In the genomic region with DNA sequence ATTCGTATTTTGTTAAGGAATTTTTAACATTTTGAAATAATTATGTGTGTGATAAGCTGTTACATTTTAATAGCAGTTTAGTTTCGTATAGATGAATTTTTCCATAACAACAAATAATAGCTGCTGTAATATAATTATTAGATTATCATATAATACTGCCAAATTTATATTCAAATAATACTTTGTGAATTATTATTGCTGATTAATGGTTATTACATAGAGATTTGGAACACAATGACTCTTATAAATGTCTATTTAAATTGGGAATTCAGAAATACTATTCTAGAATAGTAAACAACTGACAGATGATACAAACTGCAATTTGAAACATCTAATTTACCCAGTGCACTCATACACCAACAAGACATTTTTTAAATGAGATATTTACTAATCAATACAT, we compare ENCODE assay signal across 15 cellular contexts.
DNase-seq lines count a peak whose midpoint lies in the region; ATAC-seq, FAIRE-seq and TF ChIP-seq lines count a peak whose summit lies in the region.
"Had no signal": no experiment of that assay in that cellular context is flagged by ENCODE, and none has a peak within 500 bp of the region (broad histone marks: within the 10 kb centered on the region; RNA-seq: fewer than 3 reads in every experiment).

No MANE protein-coding gene starts in this region.

- WGBS in GM23248 (ENCODE audit: low coverage in 1 of 2, low lambda C conversion rate in 2 of 2, missing lambda C conversion rate in 2 of 2), 2 experiments: 82 to 91% methylated on average over 2 of the region's 2 CpGs

- peaks cover 11% of the 10 kb centered on the region for H3K4me1 ChIP-seq in GM23248 (ENCODE audit: insufficient read depth)
- H3K4me1 ChIP-seq: BLaER1 treated with 17β-estradiol and CSF1 and Interleukin-3, amounts not matched to agents 10 nM and 100 nM had no signal

- FAIRE-seq in TTC549 (lab: Jason Lieb, UNC) (peak; percentile 90), frontal cortex (lab: Jason Lieb, UNC) (peak; percentile 82)
- FAIRE-seq: GM12892, H1, HepG2 had no signal

- no peaks in the 10 kb centered on the region; the same call in 1 of the 2 replicates for H3K9me2 ChIP-seq in GM23248 (ENCODE audit: insufficient read depth)

- H3K27ac ChIP-seq in GM23248 (no peak overlapping the region), brain microvascular endothelial cell (no peak overlapping the region)
- H3K27ac ChIP-seq: BLaER1 treated with 17β-estradiol and CSF1 and Interleukin-3, amounts not matched to agents 10 nM and 100 nM had no signal

- H4K20me1 ChIP-seq in GM23248 (ENCODE audit: insufficient read depth): no peaks in the 10 kb centered on the region
- H4K20me1 ChIP-seq: BLaER1 treated with 17β-estradiol and CSF1 and Interleukin-3, amounts not matched to agents 10 nM and 100 nM had no signal

- no peaks in the 10 kb centered on the region for H3K27me3 ChIP-seq in GM23248 (replicated peaks; ENCODE audit: insufficient read depth)
- no peaks in the 10 kb centered on the region for H3K27me3 ChIP-seq in brain microvascular endothelial cell (replicated peaks)
- H3K27me3 ChIP-seq: BLaER1 treated with 17β-estradiol and CSF1 and Interleukin-3, amounts not matched to agents 10 nM and 100 nM had no signal

- no peak for DNase-seq in GM23248
- no peak for DNase-seq in frontal cortex (ENCODE audit: low spot score in 2 of 2)
- no peak for DNase-seq in nucleus accumbens (lab: John Stamatoyannopoulos, UW)
- DNase-seq in NCI-H1092 treated with DMSO at 0.1 percent for 48 hours (lab: John Stamatoyannopoulos, UW): no peak
- DNase-seq in brain microvascular endothelial cell: no peak
- DNase-seq: Calu3; CD8-positive, alpha-beta T cell; GDM1; H9 had no signal

- in situ Hi-C loops in GM23248 (cut with MboI) (loop anchor here (10.0 to 25.0 kb wide), 3 partner anchors 71 to 604 kb away; a partner anchor contains a TSS), brain microvascular endothelial cell (cut with HindIII; ENCODE audit: low pct_ligation_motif_present, low sequenced_read_pairs) (no loop called here)

- H3K4me3 ChIP-seq in GM23248 (no peak overlapping the region), brain microvascular endothelial cell (ENCODE audit: low read depth, low read length) (no peak overlapping the region)
- H3K4me3 ChIP-seq: BLaER1 treated with 17β-estradiol and CSF1 and Interleukin-3, amounts not matched to agents 10 nM and 100 nM had no signal

- no peak for TF ChIP-seq CTCF in brain microvascular endothelial cell (IDR thresholded peaks at IDR 0.05; ENCODE audit: low read depth, low read length, missing control alignments)

- no peak overlapping the region for H3K4me2 ChIP-seq in GM23248 (ENCODE audit: unreplicated experiment)
- H3K4me2 ChIP-seq: BLaER1 treated with 17β-estradiol and CSF1 and Interleukin-3, amounts not matched to agents 10 nM and 100 nM had no signal

- H3K36me3 ChIP-seq in GM23248 (ENCODE audit: low read depth) (no peaks in the 10 kb centered on the region), brain microvascular endothelial cell (replicated peaks) (no peaks in the 10 kb centered on the region)
- H3K36me3 ChIP-seq: BLaER1 treated with 17β-estradiol and CSF1 and Interleukin-3, amounts not matched to agents 10 nM and 100 nM had no signal

- H3K9me3 ChIP-seq in GM23248 (ENCODE audit: low read depth): no peaks in the 10 kb centered on the region

- H3K79me2 ChIP-seq in GM23248 (ENCODE audit: insufficient read depth): 0 out of 2 replicates have a peak, but pooled peaks cover 6% of the 10 kb centered on the region

- no peak for ATAC-seq in GM19455 (IDR thresholded peaks at IDR 0.05; ENCODE audit: unreplicated experiment)
- ATAC-seq: CD8-positive, alpha-beta T cell had no signal

- H3F3A ChIP-seq in GM23248 (ENCODE audit: insufficient read depth): peaks cover 10% of the 10 kb centered on the region

- no peak overlapping the region for H3K9ac ChIP-seq in GM23248
- H3K9ac ChIP-seq: BLaER1 treated with 17β-estradiol and CSF1 and Interleukin-3, amounts not matched to agents 10 nM and 100 nM had no signal

- 0 out of 2 replicates have a peak overlapping the region, but pooled peaks have one; percentile 59 for H2AFZ ChIP-seq in GM23248
